22 cellular contexts compared by ENCODE assay signal in the genomic region with DNA sequence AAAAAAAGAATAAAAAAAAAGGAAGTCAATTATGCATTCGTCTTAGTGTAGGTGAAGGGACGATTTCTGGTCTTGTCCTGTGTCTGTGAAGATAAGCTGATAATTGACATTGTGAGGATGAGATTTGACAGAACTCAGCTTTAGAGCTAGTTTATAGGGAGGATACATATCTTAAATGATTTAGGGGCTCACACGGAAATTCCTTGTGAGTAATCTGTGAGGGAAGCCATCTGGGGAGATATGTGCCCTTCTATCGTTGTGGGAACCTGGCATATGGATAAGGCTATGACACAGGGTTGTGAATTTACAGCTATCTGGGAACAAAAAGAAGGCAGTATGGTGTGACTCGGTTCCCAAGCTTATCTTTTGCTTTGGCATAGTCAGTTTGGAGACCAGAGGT.
"Had no signal": no experiment of that assay in that cellular context is flagged by ENCODE, and none has a peak within 500 bp of the region (broad histone marks: within the 10 kb centered on the region; RNA-seq: fewer than 3 reads in every experiment).

No MANE protein-coding gene starts in this region.

- ATAC-seq: activated T-helper 17 cell treated with anti-CD3 and anti-CD28 coated beads, Interleukin-2, amount 50 U/mL, for 72 hours; body of pancreas; gastroesophageal sphincter; heart right ventricle; naive thymus-derived CD4-positive, alpha-beta T cell; stimulated activated naive CD8-positive, alpha-beta T cell treated with anti-CD3 and anti-CD28 coated beads, Interleukin-15, Interleukin-2, amounts not matched to agents 100 U/mL and 50 U/mL, for 24 hours had no signal

- H3K4me3 ChIP-seq: body of pancreas, colonic mucosa, gastroesophageal sphincter, heart right ventricle, neural progenitor cell, prostate gland, right atrium auricular region, tibial artery had no signal

- DNase-seq: activated CD4-positive, alpha-beta memory T cell treated with anti-CD3 and anti-CD28 coated beads, Interleukin-2, amount 10 ng/mL, durations not matched to agents 7 days and 5 days; activated CD4-positive, alpha-beta T cell treated with anti-CD3 and anti-CD28 coated beads for 48 hours; activated CD4-positive, CD25-positive, alpha-beta regulatory T cell; activated naive CD4-positive, alpha-beta T cell treated with Interleukin-2 at 50 U/mL for 16 hours; activated naive CD8-positive, alpha-beta T cell treated with anti-CD3 and anti-CD28 coated beads, Interleukin-2, amount 10 ng/mL, durations not matched to agents 7 days and 5 days; activated T-cell treated with anti-CD3 and anti-CD28 coated beads, Interleukin-2, amount 50 U/mL, for 1 hour; body of pancreas; caudate nucleus; colonic mucosa; endodermal cell; heart right ventricle; naive thymus-derived CD4-positive, alpha-beta T cell; stimulated activated CD4-positive, alpha-beta T cell treated with anti-CD3 and anti-CD28 coated beads, Interleukin-2, amount 100 ng/mL, for 24 hours; stimulated activated naive CD8-positive, alpha-beta T cell treated with anti-CD3 and anti-CD28 coated beads, Interleukin-15, Interleukin-2, amounts not matched to agents 100 U/mL and 50 U/mL, for 24 hours; substantia nigra; T-helper 2 cell; tibial artery had no signal
